38 cellular contexts compared by ENCODE assay signal in genomic region chr5:147844846-147845245, GRCh38. TPM values are rescaled to one million over a fixed set of nuclear protein-coding genes. Genes with fewer than 3 reads are reported as not detected.
"Had no signal": no experiment of that assay in that cellular context is flagged by ENCODE, and none has a peak within 500 bp of the region (broad histone marks: within the 10 kb centered on the region; RNA-seq: fewer than 3 reads in every experiment).

No MANE protein-coding gene starts in this region.

- H3K4me3 ChIP-seq: MG63 had no signal

- H3K36me3 ChIP-seq: MG63 had no signal

- DNase-seq: Karpas-422, Kasumi-1, MG63, MM.1S, MV-4-11, NCI-H1048, NCI-H1092, NCI-H1092 treated with DMSO at 0.1 percent for 48 hours, NCI-H1105, NCI-H1105 treated with DMSO at 0.1 percent for 48 hours, NCI-H1417, NCI-H1417 treated with DMSO at 0.1 percent for 48 hours, NCI-H1436, NCI-H1436 treated with DMSO at 0.1 percent for 48 hours, NCI-H146, NCI-H1694, NCI-H1694 treated with DMSO at 0.1 percent for 48 hours, NCI-H187, NCI-H187 treated with DMSO at 0.1 percent for 48 hours, NCI-H1930, NCI-H2029, NCI-H2029 treated with DMSO at 0.1 percent for 48 hours, NCI-H2081, NCI-H2081 treated with DMSO at 0.1 percent for 48 hours, NCI-H2107, NCI-H2171, NCI-H2171 treated with DMSO at 0.1 percent for 48 hours, NCI-H2227 treated with DMSO at 0.1 percent for 48 hours, NCI-H226, NCI-H345, NCI-H446, NCI-H446 treated with DMSO at 0.1 percent for 48 hours, NCI-H510A, NCI-H510A treated with DMSO at 0.1 percent for 48 hours had no signal

- H3K9me3 ChIP-seq: MG63 had no signal

RNA-seq across cellular contexts. Expression of gene SPINK1, which starts 13.4 kb away (rescaled TPM):
- total RNA-seq: LHCN-M2, M059J, NCI-H460 had no signal

RNA-seq across cellular contexts. Expression of gene SCGB3A2, which starts 33.7 kb away (rescaled TPM):
- total RNA-seq: LHCN-M2, M059J, MCF 10A, NCI-H460 had no signal
